ENCODE assay signal across 8 cellular contexts in genomic region chr3:37741644-37742043, GRCh38.
DNase-seq lines count a peak whose midpoint lies in the region; ATAC-seq, FAIRE-seq and TF ChIP-seq lines count a peak whose summit lies in the region.

No MANE protein-coding gene starts in this region.

- H3K79me2 ChIP-seq in K562 (ENCODE audit: control insufficient read depth, insufficient read depth, low read length) = no peaks in the 10 kb centered on the region

- WGBS in K562 (ENCODE audit: insufficient coverage, low coverage, missing lambda C conversion rate) = under 1% methylated on average over 7 of the region's 7 CpGs

- no peak overlapping the region for H2AFZ ChIP-seq in K562 (ENCODE audit: low read depth, low read length)

- H3K4me3 ChIP-seq in K562 = no peak overlapping the region

- no peak for FAIRE-seq in K562 (lab: Jason Lieb, UNC)

- no TSS peak for BruUV-seq in K562 (replicated peaks; lab: Mats Ljungman, UMichigan)

- in situ Hi-C loops in K562 (cut with MboI) = no loop called here

- H4K20me1 ChIP-seq in K562 (replicated peaks; ENCODE audit: control insufficient read depth, insufficient read depth, low read length) = peaks cover 9% of the 10 kb centered on the region; the same call in 1 of the 2 replicates

- H3K4me1 ChIP-seq in K562 (replicated peaks in 1 of 2; ENCODE audit: control insufficient read depth in 2 of 2, insufficient read depth in 2 of 2, low read length in 2 of 2) = no peaks in the 10 kb centered on the region

- POLR2A ChIA-PET in K562 (lab: Yijun Ruan, JAX) = interaction anchor here (0.6 to 1.4 kb wide), 2 partner anchors 38 to 56 kb away, joined by 3 to 4 read pairs; no protein-coding TSS in a partner anchor

- no peak for TF ChIP-seq EP300 in K562 (IDR thresholded peaks at IDR 0.05; ENCODE audit: low read length)

- peaks cover 2 to 40% of the 10 kb centered on the region in 2 experiments; a peak in 3 of 5 replicates for H3K27me3 ChIP-seq in K562 (ENCODE audit: control insufficient read depth in 2 of 2, insufficient read depth in 2 of 2, low read length in 2 of 2)

- H3K36me3 ChIP-seq in K562 (ENCODE audit: control insufficient read depth, insufficient read depth, low read length) = no peaks in the 10 kb centered on the region

- H3K27ac ChIP-seq in K562 (ENCODE audit: extremely low read depth, low read depth, low read length) = no peak overlapping the region

- intact Hi-C loops in K562 (cut with micrococcal nuclease) = no loop called here

- peak in 2 of 3 experiments; percentile 13 to 31; a peak in 1 of 6 replicates for TF ChIP-seq CTCF in K562 (IDR thresholded peaks at IDR 0.05 in 2 of 3, conservative IDR thresholded peaks at IDR 0.05 in 1 of 3; ENCODE audit: insufficient read depth in 2 of 3, low read depth in 1 of 3, low read length in 3 of 3)

- CTCF ChIA-PET in K562 (lab: Yijun Ruan, JAX; ENCODE audit: low intra/inter-chr PET ratio) = no interaction called here

- DNase-seq in 8988T = peak; percentile 70
- peak; percentile 39 for DNase-seq in HuH-7.5 (ENCODE audit: low spot score)
- DNase-seq in K562 (ENCODE audit: extremely low read depth in 1 of 4, low spot score in 3 of 4) = peak in 2 of 4 experiments; percentile 8 to 21
- peak; percentile 62 for DNase-seq in left kidney (ENCODE audit: low read depth, low spot score)
- no peak for DNase-seq in hepatic stellate cell (ENCODE audit: low spot score)
- no peak for DNase-seq in stimulated activated naive B cell treated with anti-CD40 and anti-IgM and Interleukin-4, amounts not matched to agents 10 μg/mL and 1 μg/mL and 100 μg/mL, for 72 hours
- no peak for DNase-seq in DMS79 treated with DMSO at 0.1 percent for 48 hours (lab: John Stamatoyannopoulos, UW)

- H3K4me3 Mint-ChIP-seq in stimulated activated naive B cell treated with anti-CD40 and anti-IgM and Interleukin-4, amounts not matched to agents 10 μg/mL and 1 μg/mL and 100 μg/mL, for 72 hours = no peak overlapping the region

- ATAC-seq in K562 (peak; percentile 64), HG03354 (IDR thresholded peaks at IDR 0.05; ENCODE audit: poor library complexity, severe bottlenecking, unreplicated experiment) (no peak)
- ATAC-seq in stimulated activated naive B cell treated with anti-CD40 and anti-IgM and Interleukin-4, amounts not matched to agents 10 μg/mL and 1 μg/mL and 100 μg/mL, for 72 hours (replicated peaks) = no peak

- no peaks in the 10 kb centered on the region for H3K27me3 Mint-ChIP-seq in stimulated activated naive B cell treated with anti-CD40 and anti-IgM and Interleukin-4, amounts not matched to agents 10 μg/mL and 1 μg/mL and 100 μg/mL, for 72 hours

- no peak for TF ChIP-seq POLR2A in K562 (conservative IDR thresholded peaks at IDR 0.05)

- no peaks in the 10 kb centered on the region for H3K9me1 ChIP-seq in K562 (ENCODE audit: control insufficient read depth, insufficient read depth, low read length)

- no peaks in the 10 kb centered on the region for H3K9me3 Mint-ChIP-seq in stimulated activated naive B cell treated with anti-CD40 and anti-IgM and Interleukin-4, amounts not matched to agents 10 μg/mL and 1 μg/mL and 100 μg/mL, for 72 hours

- no peak overlapping the region for H3K4me2 ChIP-seq in K562 (ENCODE audit: insufficient read depth, low read length)

- no peaks in the 10 kb centered on the region for H3K9me3 ChIP-seq in K562 (replicated peaks; ENCODE audit: control insufficient read depth, insufficient read depth, low read depth, low read length)

- no peaks in the 10 kb centered on the region for H3K36me3 Mint-ChIP-seq in stimulated activated naive B cell treated with anti-CD40 and anti-IgM and Interleukin-4, amounts not matched to agents 10 μg/mL and 1 μg/mL and 100 μg/mL, for 72 hours

- peak in 1 of 2 experiments; percentile 48; a peak in 2 of 4 replicates for TF ChIP-seq RAD21 in K562 (CRISPR knock-in tag; conservative IDR thresholded peaks at IDR 0.05 in 1 of 2, IDR thresholded peaks at IDR 0.05 in 1 of 2)

- H3K9ac ChIP-seq in K562 (ENCODE audit: insufficient read depth in 1 of 2, low read depth in 2 of 2, low read length in 2 of 2) = no peak overlapping the region

- no peak overlapping the region for H3K27ac Mint-ChIP-seq in stimulated activated naive B cell treated with anti-CD40 and anti-IgM and Interleukin-4, amounts not matched to agents 10 μg/mL and 1 μg/mL and 100 μg/mL, for 72 hours

- peaks cover 0 to 7% of the 10 kb centered on the region in 2 donors for H3K4me1 Mint-ChIP-seq in stimulated activated naive B cell treated with anti-CD40 and anti-IgM and Interleukin-4, amounts not matched to agents 10 μg/mL and 1 μg/mL and 100 μg/mL, for 72 hours

TF ChIP-seq in K562, 482 proteins besides CTCF, POLR2A, EP300 and RAD21:
- no peak for TF ChIP-seq ZBTB12 (CRISPR knock-in tag; IDR thresholded peaks at IDR 0.05)
- no peak for TF ChIP-seq HBP1 (CRISPR knock-in tag; IDR thresholded peaks at IDR 0.05)
- TF ChIP-seq NRF1 (conservative IDR thresholded peaks at IDR 0.05 in 1 of 2, IDR thresholded peaks at IDR 0.05 in 1 of 2) = no peak
- no peak for TF ChIP-seq VEZF1 (CRISPR knock-in tag; IDR thresholded peaks at IDR 0.05)
- TF ChIP-seq NFE2 (IDR thresholded peaks at IDR 0.05; ENCODE audit: low read depth) = no peak
- TF ChIP-seq MNT (conservative IDR thresholded peaks at IDR 0.05) = no peak
TF ChIP-seq in K562: peak in this region for 0.

Comparison
In these comparisons a context has a peak if more than half of its experiments do, and no peak if none do; other contexts are left out.
1. DNase-seq: peak in 8988T (single experiment), HuH-7.5 (single experiment) and left kidney (single experiment); none in hepatic stellate cell (single experiment), stimulated activated naive B cell treated with anti-CD40 and anti-IgM and Interleukin-4, amounts not matched to agents 10 μg/mL and 1 μg/mL and 100 μg/mL, for 72 hours (single experiment) and DMS79 treated with DMSO at 0.1 percent for 48 hours (single experiment).